Comparison of ENCODE assay signal across 11 cellular contexts in genomic region chr1:80639777-80640533, GRCh38.
DNase-seq lines count a peak whose midpoint lies in the region; ATAC-seq and TF ChIP-seq lines count a peak whose summit lies in the region.
"Had no signal": no experiment of that assay in that cellular context is flagged by ENCODE, and none has a peak within 500 bp of the region (broad histone marks: within the 10 kb centered on the region; RNA-seq: fewer than 3 reads in every experiment).

No MANE protein-coding gene starts in this region.

- POLR2A ChIA-PET in GM10248 (lab: Yijun Ruan, JAX) = no interaction called here

- TF ChIP-seq CTCF in GM10248 (IDR thresholded peaks at IDR 0.05; ENCODE audit: control extremely low read depth, extremely low read depth, low read depth, missing control alignments) = no peak

- no peak overlapping the region for H3K4me3 Mint-ChIP-seq in activated T-cell treated with anti-CD3 and anti-CD28 coated beads, Interleukin-2, amount 50 U/mL, for 24 hours

- ATAC-seq in GM19452 (IDR thresholded peaks at IDR 0.05; ENCODE audit: unreplicated experiment) (peak; percentile 97), HG02973 (IDR thresholded peaks at IDR 0.05; ENCODE audit: unreplicated experiment) (peak; percentile 97)

- CTCF ChIA-PET in GM10248 (lab: Yijun Ruan, JAX) = no interaction called here

- DNase-seq in GM10248 (ENCODE audit: extremely low spot score) = peak; percentile 20
- DNase-seq in NAMALWA (ENCODE audit: low spot score) = peak; percentile 80
- DNase-seq in activated T-cell treated with anti-CD3 and anti-CD28 coated beads, Interleukin-2, amount 50 U/mL, for 24 hours = no peak
- no peak for DNase-seq in NCI-H69 (lab: John Stamatoyannopoulos, UW)
- DNase-seq in HPDE6-E6E7 (ENCODE audit: extremely low spot score) = no peak
- no peak for DNase-seq in DMS 273 (lab: John Stamatoyannopoulos, UW; ENCODE audit: unreplicated experiment)
- DNase-seq: caudate nucleus; stimulated activated CD4-positive, alpha-beta T cell treated with anti-CD3 and anti-CD28 coated beads, Interleukin-4, amount 100 ng/mL, for 1 hour; uterus had no signal

- no peak overlapping the region for H3K27ac Mint-ChIP-seq in activated T-cell treated with anti-CD3 and anti-CD28 coated beads, Interleukin-2, amount 50 U/mL, for 24 hours

- no peaks in the 10 kb centered on the region for H3K36me3 Mint-ChIP-seq in activated T-cell treated with anti-CD3 and anti-CD28 coated beads, Interleukin-2, amount 50 U/mL, for 24 hours (ENCODE audit: low read depth)

- H3K27me3 Mint-ChIP-seq in activated T-cell treated with anti-CD3 and anti-CD28 coated beads, Interleukin-2, amount 50 U/mL, for 24 hours = no peaks in the 10 kb centered on the region

- H3K4me1 Mint-ChIP-seq in activated T-cell treated with anti-CD3 and anti-CD28 coated beads, Interleukin-2, amount 50 U/mL, for 24 hours (ENCODE audit: low read depth) = no peaks in the 10 kb centered on the region

- H3K9me3 Mint-ChIP-seq in activated T-cell treated with anti-CD3 and anti-CD28 coated beads, Interleukin-2, amount 50 U/mL, for 24 hours = peaks cover 17% of the 10 kb centered on the region

Comparison
In these comparisons a context has a peak if more than half of its experiments do, and no peak if none do; other contexts are left out.
1. DNase-seq: peak in GM10248 (single experiment) and NAMALWA (single experiment); none in activated T-cell treated with anti-CD3 and anti-CD28 coated beads, Interleukin-2, amount 50 U/mL, for 24 hours (single experiment), NCI-H69 (single experiment), HPDE6-E6E7 (single experiment) and DMS 273 (single experiment).